11 cellular contexts compared by ENCODE assay signal in genomic region chr1:149614931-149615330, GRCh38. TPM values are rescaled to one million over a fixed set of nuclear protein-coding genes. Genes with fewer than 3 reads are reported as not detected.
DNase-seq lines count a peak whose midpoint lies in the region; ATAC-seq and TF ChIP-seq lines count a peak whose summit lies in the region.
"Not testable (repeated sequence)": the region's sequence is repeated elsewhere in the genome, so short reads cannot be mapped to it uniquely, and the experiment has no call there.
"Had no signal": no experiment of that assay in that cellular context is flagged by ENCODE, and none has a peak within 500 bp of the region (broad histone marks: within the 10 kb centered on the region; RNA-seq: fewer than 3 reads in every experiment).

No MANE protein-coding gene starts in this region.

- WGBS in endodermal cell (ENCODE audit: insufficient coverage in 1 of 2, insufficient read length in 1 of 2), 2 experiments, result 57% methylated on average over 1 of the region's 3 CpGs; no CpG with 5 or more reads in 1 of the 2 experiments

- H3K4me1 ChIP-seq in CD8-positive, alpha-beta memory T cell (ENCODE audit: insufficient read depth, low read length); endodermal cell (ENCODE audit: control insufficient read depth, insufficient read depth, low read length): not testable (repeated sequence)

- H3K36me3 Mint-ChIP-seq in CD8-positive, alpha-beta memory T cell; T-helper 17 cell (ENCODE audit: low read depth); activated CD8-positive, alpha-beta T cell treated with anti-CD3 and anti-CD28 coated beads for 36 hours (ENCODE audit: low read depth); activated T-helper 1 cell treated with anti-CD3 and anti-CD28 coated beads, Interleukin-12 subunit alpha, Interleukin-12 subunit beta, Interleukin-2, Interleukin-4 antibody, amounts not matched to agents 30 ng/mL and 10 ng/mL and 1 ng/mL, durations not matched to agents 14 hours and 24 hours and 36 hours (ENCODE audit: low read depth); activated naive CD8-positive, alpha-beta T cell; endodermal cell (ENCODE audit: low read depth); natural killer cell treated with Interleukin-12 subunit alpha and Interleukin-12 subunit beta and Interleukin-15 and Interleukin-18, amount 100 ng/mL, for 72 hours: not testable (repeated sequence)

- POLR2A ChIA-PET in CD8-positive, alpha-beta memory T cell (lab: Charles Lee); activated CD8-positive, alpha-beta T cell treated with anti-CD3 and anti-CD28 coated beads for 36 hours (lab: Charles Lee): not testable (repeated sequence)

- not testable (repeated sequence) for H3K27me3 ChIP-seq in CD8-positive, alpha-beta memory T cell (ENCODE audit: insufficient read depth, low read length, poor library complexity, severe bottlenecking); endodermal cell (ENCODE audit: control insufficient read depth, insufficient read depth, low read length, poor library complexity, severe bottlenecking)

- not testable (repeated sequence) for H3K27ac ChIP-seq in CD8-positive, alpha-beta memory T cell (ENCODE audit: low read depth, low read length); endodermal cell (ENCODE audit: low read depth, low read length)

- H3K4me3 Mint-ChIP-seq in CD8-positive, alpha-beta memory T cell, result peak overlapping the region; percentile 46 to 83 (median 79)
- H3K4me3 Mint-ChIP-seq in T-helper 17 cell, result peak overlapping the region; percentile 82
- H3K4me3 Mint-ChIP-seq in activated CD8-positive, alpha-beta T cell treated with anti-CD3 and anti-CD28 coated beads for 36 hours, result peak overlapping the region; percentile 60
- not testable (repeated sequence) for H3K4me3 Mint-ChIP-seq in activated T-helper 1 cell treated with anti-CD3 and anti-CD28 coated beads, Interleukin-12 subunit alpha, Interleukin-12 subunit beta, Interleukin-2, Interleukin-4 antibody, amounts not matched to agents 30 ng/mL and 10 ng/mL and 1 ng/mL, durations not matched to agents 14 hours and 24 hours and 36 hours; endodermal cell
- peak overlapping the region; percentile 81 for H3K4me3 Mint-ChIP-seq in activated naive CD8-positive, alpha-beta T cell
- peak overlapping the region; percentile 14 for H3K4me3 Mint-ChIP-seq in natural killer cell treated with Interleukin-12 subunit alpha and Interleukin-12 subunit beta and Interleukin-15 and Interleukin-18, amount 100 ng/mL, for 72 hours

- H3K4me1 Mint-ChIP-seq in CD8-positive, alpha-beta memory T cell, result peaks cover 11 to 22% (median 17%) of the 10 kb centered on the region in 3 donors
- H3K4me1 Mint-ChIP-seq in T-helper 17 cell; activated T-helper 1 cell treated with anti-CD3 and anti-CD28 coated beads, Interleukin-12 subunit alpha, Interleukin-12 subunit beta, Interleukin-2, Interleukin-4 antibody, amounts not matched to agents 30 ng/mL and 10 ng/mL and 1 ng/mL, durations not matched to agents 14 hours and 24 hours and 36 hours (ENCODE audit: low read depth); endodermal cell; natural killer cell treated with Interleukin-12 subunit alpha and Interleukin-12 subunit beta and Interleukin-15 and Interleukin-18, amount 100 ng/mL, for 72 hours (ENCODE audit: low read depth in 2 of 2): not testable (repeated sequence)
- peaks cover 17% of the 10 kb centered on the region for H3K4me1 Mint-ChIP-seq in activated CD8-positive, alpha-beta T cell treated with anti-CD3 and anti-CD28 coated beads for 36 hours (ENCODE audit: low read depth)
- H3K4me1 Mint-ChIP-seq in activated naive CD8-positive, alpha-beta T cell (ENCODE audit: low read depth), result peaks cover 15% of the 10 kb centered on the region

- H3K27me3 Mint-ChIP-seq in CD8-positive, alpha-beta memory T cell; T-helper 17 cell; activated CD8-positive, alpha-beta T cell treated with anti-CD3 and anti-CD28 coated beads for 36 hours; activated T-helper 1 cell treated with anti-CD3 and anti-CD28 coated beads, Interleukin-12 subunit alpha, Interleukin-12 subunit beta, Interleukin-2, Interleukin-4 antibody, amounts not matched to agents 30 ng/mL and 10 ng/mL and 1 ng/mL, durations not matched to agents 14 hours and 24 hours and 36 hours (ENCODE audit: insufficient read depth); activated naive CD8-positive, alpha-beta T cell; endodermal cell (ENCODE audit: insufficient read depth); natural killer cell treated with Interleukin-12 subunit alpha and Interleukin-12 subunit beta and Interleukin-15 and Interleukin-18, amount 100 ng/mL, for 72 hours: not testable (repeated sequence)

- H3K27ac Mint-ChIP-seq in CD8-positive, alpha-beta memory T cell, result peak overlapping the region; percentile 16 to 96 (median 93)
- H3K27ac Mint-ChIP-seq in T-helper 17 cell, result peak overlapping the region; percentile 82
- H3K27ac Mint-ChIP-seq in activated CD8-positive, alpha-beta T cell treated with anti-CD3 and anti-CD28 coated beads for 36 hours, result peak overlapping the region; percentile 89
- H3K27ac Mint-ChIP-seq in activated T-helper 1 cell treated with anti-CD3 and anti-CD28 coated beads, Interleukin-12 subunit alpha, Interleukin-12 subunit beta, Interleukin-2, Interleukin-4 antibody, amounts not matched to agents 30 ng/mL and 10 ng/mL and 1 ng/mL, durations not matched to agents 14 hours and 24 hours and 36 hours, result peak overlapping the region; percentile 3
- peak overlapping the region; percentile 89 for H3K27ac Mint-ChIP-seq in activated naive CD8-positive, alpha-beta T cell
- not testable (repeated sequence) for H3K27ac Mint-ChIP-seq in endodermal cell
- H3K27ac Mint-ChIP-seq in natural killer cell treated with Interleukin-12 subunit alpha and Interleukin-12 subunit beta and Interleukin-15 and Interleukin-18, amount 100 ng/mL, for 72 hours, result peak overlapping the region; percentile 54 to 77

- not testable (repeated sequence) for H3K9ac ChIP-seq in endodermal cell (ENCODE audit: extremely low read depth, low read length, poor library complexity, severe bottlenecking)

- H3K4me3 ChIP-seq in CD8-positive, alpha-beta memory T cell (ENCODE audit: low read length); endodermal cell (ENCODE audit: low read length): not testable (repeated sequence)

- not testable (repeated sequence) for ATAC-seq in T-helper 17 cell; activated CD8-positive, alpha-beta T cell treated with anti-CD3 and anti-CD28 coated beads for 36 hours; natural killer cell treated with Interleukin-12 subunit alpha and Interleukin-12 subunit beta and Interleukin-15 and Interleukin-18, amount 100 ng/mL, for 72 hours

- intact Hi-C loops in activated CD8-positive, alpha-beta T cell treated with anti-CD3 and anti-CD28 coated beads for 36 hours (cut with micrococcal nuclease); activated T-helper 1 cell treated with anti-CD3 and anti-CD28 coated beads, Interleukin-12 subunit alpha, Interleukin-12 subunit beta, Interleukin-2, Interleukin-4 antibody, amounts not matched to agents 30 ng/mL and 10 ng/mL and 1 ng/mL, durations not matched to agents 14 hours and 24 hours and 36 hours (cut with micrococcal nuclease): not testable (repeated sequence)

- CTCF ChIA-PET in CD8-positive, alpha-beta memory T cell (lab: Charles Lee); activated CD8-positive, alpha-beta T cell treated with anti-CD3 and anti-CD28 coated beads for 36 hours (lab: Charles Lee): not testable (repeated sequence)

- H3K9me3 ChIP-seq in CD8-positive, alpha-beta memory T cell (ENCODE audit: low read length); T-helper 17 cell (ENCODE audit: control insufficient read depth, low read length, poor library complexity, severe bottlenecking); endodermal cell (ENCODE audit: control insufficient read depth, low read length): not testable (repeated sequence)

- H3K36me3 ChIP-seq in CD8-positive, alpha-beta memory T cell (ENCODE audit: insufficient read depth, low read length); endodermal cell (ENCODE audit: control insufficient read depth, insufficient read depth, low read length): not testable (repeated sequence)

- not testable (repeated sequence) for H3K9me3 Mint-ChIP-seq in CD8-positive, alpha-beta memory T cell; activated CD8-positive, alpha-beta T cell treated with anti-CD3 and anti-CD28 coated beads for 36 hours; activated T-helper 1 cell treated with anti-CD3 and anti-CD28 coated beads, Interleukin-12 subunit alpha, Interleukin-12 subunit beta, Interleukin-2, Interleukin-4 antibody, amounts not matched to agents 30 ng/mL and 10 ng/mL and 1 ng/mL, durations not matched to agents 14 hours and 24 hours and 36 hours; activated naive CD8-positive, alpha-beta T cell (ENCODE audit: low read depth); endodermal cell; natural killer cell treated with Interleukin-12 subunit alpha and Interleukin-12 subunit beta and Interleukin-15 and Interleukin-18, amount 100 ng/mL, for 72 hours

- not testable (repeated sequence) for DNase-seq in CD8-positive, alpha-beta memory T cell; T-helper 17 cell; activated T-helper 1 cell treated with anti-CD3 and anti-CD28 coated beads, Interleukin-12 subunit alpha, Interleukin-12 subunit beta, Interleukin-2, Interleukin-4 antibody, amounts not matched to agents 30 ng/mL and 10 ng/mL and 1 ng/mL, durations not matched to agents 14 hours and 24 hours and 36 hours (ENCODE audit: low spot score); natural killer cell treated with Interleukin-12 subunit alpha and Interleukin-12 subunit beta and Interleukin-15 and Interleukin-18, amount 100 ng/mL, for 72 hours (ENCODE audit: low spot score)
- peak; percentile 32 for DNase-seq in activated CD8-positive, alpha-beta T cell treated with anti-CD3 and anti-CD28 coated beads for 36 hours
- peak; percentile 1 for DNase-seq in endodermal cell

- TF ChIP-seq CTCF in activated CD8-positive, alpha-beta T cell treated with anti-CD3 and anti-CD28 coated beads for 36 hours (IDR thresholded peaks at IDR 0.05); endodermal cell (conservative IDR thresholded peaks at IDR 0.05): not testable (repeated sequence)

RNA-seq across cellular contexts. Expression of gene PPIAL4C, which starts 31.3 kb away (rescaled TPM):
- 1 to 10 TPM in 1 of 2 experiments, under 1 TPM in 1; 0.64 to 1.5 TPM for total RNA-seq in CD8-positive, alpha-beta memory T cell
- not detected for polyA plus RNA-seq in CD8-positive, alpha-beta memory T cell
- total RNA-seq in T-helper 17 cell, result not detected
- not detected for total RNA-seq in activated CD8-positive, alpha-beta T cell treated with anti-CD3 and anti-CD28 coated beads for 36 hours
- total RNA-seq in activated T-helper 1 cell treated with anti-CD3 and anti-CD28 coated beads, Interleukin-12 subunit alpha, Interleukin-12 subunit beta, Interleukin-2, Interleukin-4 antibody, amounts not matched to agents 30 ng/mL and 10 ng/mL and 1 ng/mL, durations not matched to agents 14 hours and 24 hours and 36 hours, result not detected in 2 replicates
- total RNA-seq in endodermal cell, result not detected
- not detected for polyA plus RNA-seq in endodermal cell (2013, experiment 1 of 2)
- polyA plus RNA-seq in endodermal cell (2013, experiment 2 of 2), result not detected
- 1 to 10 TPM in 1 of 2 donors, not detected in 1; 1.7 TPM for total RNA-seq in natural killer cell treated with Interleukin-12 subunit alpha and Interleukin-12 subunit beta and Interleukin-15 and Interleukin-18, amount 100 ng/mL, for 72 hours
- total RNA-seq: M059J, Peyer's patch had no signal
- polyA plus RNA-seq: A549, K562 had no signal
